In genomic region chr4:101527186-101527585, GRCh38 we compare ENCODE assay signal across 8 cellular contexts.
A peak's percentile ranks its signal among the peaks of the same experiment; 100 is the strongest.
DNase-seq lines count a peak whose midpoint lies in the region; ATAC-seq and TF ChIP-seq lines count a peak whose summit lies in the region.

No MANE protein-coding gene starts in this region.

- TF ChIP-seq POLR2A in GM18505 (IDR thresholded peaks at IDR 0.05; ENCODE audit: borderline replicate concordance, extremely low read depth, insufficient read depth, insufficient read length) (no peak), esophagus squamous epithelium (IDR thresholded peaks at IDR 0.05) (no peak)

- peaks cover 4% of the 10 kb centered on the region for H3K9me3 Mint-ChIP-seq in natural killer cell treated with Interleukin-12 subunit alpha and Interleukin-12 subunit beta and Interleukin-15 and Interleukin-18, amount 100 ng/mL, for 72 hours

- H3K27ac ChIP-seq in RWPE1 = no peak overlapping the region
- H3K27ac ChIP-seq in esophagus squamous epithelium = no peak overlapping the region

- peak overlapping the region; percentile 38 to 55 for H3K27ac Mint-ChIP-seq in natural killer cell treated with Interleukin-12 subunit alpha and Interleukin-12 subunit beta and Interleukin-15 and Interleukin-18, amount 100 ng/mL, for 72 hours

- peaks cover 32 to 49% of the 10 kb centered on the region in 2 donors for H3K27me3 Mint-ChIP-seq in natural killer cell treated with Interleukin-12 subunit alpha and Interleukin-12 subunit beta and Interleukin-15 and Interleukin-18, amount 100 ng/mL, for 72 hours

- no peaks in the 10 kb centered on the region for H3K9me3 ChIP-seq in esophagus squamous epithelium

- H3K36me3 Mint-ChIP-seq in natural killer cell treated with Interleukin-12 subunit alpha and Interleukin-12 subunit beta and Interleukin-15 and Interleukin-18, amount 100 ng/mL, for 72 hours = peaks cover 5% of the 10 kb centered on the region

- peak overlapping the region; percentile 16 for H3K4me3 Mint-ChIP-seq in natural killer cell treated with Interleukin-12 subunit alpha and Interleukin-12 subunit beta and Interleukin-15 and Interleukin-18, amount 100 ng/mL, for 72 hours

- TF ChIP-seq CTCF in RWPE1 (conservative IDR thresholded peaks at IDR 0.05; ENCODE audit: low read depth) (no peak), esophagus squamous epithelium (IDR thresholded peaks at IDR 0.05) (no peak)

- WGBS in esophagus squamous epithelium, 2 donors = 68 to 76% methylated on average over 2 of the region's 2 CpGs

- H3K36me3 ChIP-seq in esophagus squamous epithelium = no peaks in the 10 kb centered on the region

- H3K4me1 ChIP-seq in esophagus squamous epithelium = no peaks in the 10 kb centered on the region

- no peaks in the 10 kb centered on the region for H3K27me3 ChIP-seq in esophagus squamous epithelium

- POLR2A ChIA-PET in RWPE1 (lab: Yijun Ruan, JAX; ENCODE audit: low non-redundant PET) = no interaction called here

- CTCF ChIA-PET in RWPE1 (lab: Yijun Ruan, JAX) = interaction anchor here (1.0 kb wide), 1 partner anchor 19 kb away, joined by 3 read pairs; no protein-coding TSS in a partner anchor

- H3K4me3 ChIP-seq in esophagus squamous epithelium = no peak overlapping the region

- intact Hi-C loops in esophagus squamous epithelium (cut with DNase I) = no loop called here

- DNase-seq in activated CD4-positive, alpha-beta T cell treated with anti-CD3 and anti-CD28 coated beads, Interleukin-2, amount 50 U/mL, for 1 hour = peak; percentile 13
- peak; percentile 89 for DNase-seq in natural killer cell treated with Interleukin-12 subunit alpha and Interleukin-12 subunit beta and Interleukin-15 and Interleukin-18, amount 100 ng/mL, for 72 hours (ENCODE audit: low spot score)
- no peak for DNase-seq in NCI-H748 treated with DMSO at 0.1 percent for 48 hours (lab: John Stamatoyannopoulos, UW)
- DNase-seq in DMS79 (lab: John Stamatoyannopoulos, UW) = no peak
- DNase-seq in RWPE1 (ENCODE audit: low spot score) = no peak
- no peak for DNase-seq in esophagus squamous epithelium (lab: John Stamatoyannopoulos, UW)

- ATAC-seq in GM18505 (IDR thresholded peaks at IDR 0.05; ENCODE audit: unreplicated experiment) (peak; percentile 93), HG02938 (IDR thresholded peaks at IDR 0.05; ENCODE audit: unreplicated experiment) (peak; percentile 91)
- peak; percentile 99 for ATAC-seq in natural killer cell treated with Interleukin-12 subunit alpha and Interleukin-12 subunit beta and Interleukin-15 and Interleukin-18, amount 100 ng/mL, for 72 hours

- H3K4me1 Mint-ChIP-seq in natural killer cell treated with Interleukin-12 subunit alpha and Interleukin-12 subunit beta and Interleukin-15 and Interleukin-18, amount 100 ng/mL, for 72 hours (ENCODE audit: low read depth in 2 of 2) = peaks cover 24 to 28% of the 10 kb centered on the region in 2 donors

Comparison
In these comparisons a context has a peak if more than half of its experiments do, and no peak if none do; other contexts are left out.
1. DNase-seq: peak in activated CD4-positive, alpha-beta T cell treated with anti-CD3 and anti-CD28 coated beads, Interleukin-2, amount 50 U/mL, for 1 hour (single experiment) and natural killer cell treated with Interleukin-12 subunit alpha and Interleukin-12 subunit beta and Interleukin-15 and Interleukin-18, amount 100 ng/mL, for 72 hours (single experiment); none in NCI-H748 treated with DMSO at 0.1 percent for 48 hours (single experiment), DMS79 (single experiment), RWPE1 (single experiment) and esophagus squamous epithelium (single experiment).
2. Peak in every context shown above with its lines, with median percentiles within 50 percentile points of each other: ATAC-seq.